2 cellular contexts compared by ENCODE assay signal in genomic region chr13:110866491-110867170, GRCh38.
TF ChIP-seq lines count a peak whose summit lies in the region.

No MANE protein-coding gene starts in this region.

TF ChIP-seq in HCT116, 20 proteins besides CTCF, POLR2A, EP300 and RAD21:
- no peak for TF ChIP-seq SRF (IDR thresholded peaks at IDR 0.05; ENCODE audit: low read depth)
- TF ChIP-seq ELF1 (IDR thresholded peaks at IDR 0.05; ENCODE audit: borderline replicate concordance, low read depth): no peak
- TF ChIP-seq POLR2AphosphoS5 (IDR thresholded peaks at IDR 0.05; ENCODE audit: low read depth, low read length): 0 out of 2 replicates have a peak, but pooled peaks have one; percentile 13
- no peak for TF ChIP-seq ZNF274 (IDR thresholded peaks at IDR 0.05; ENCODE audit: low read depth, low read length)
- TF ChIP-seq ATF3 (IDR thresholded peaks at IDR 0.05): no peak
- TF ChIP-seq CBX3 (IDR thresholded peaks at IDR 0.05; ENCODE audit: low read depth): no peak
- no peak for TF ChIP-seq YY1 (IDR thresholded peaks at IDR 0.05; ENCODE audit: extremely low read depth, insufficient replicate concordance, low read depth, low read length)
- TF ChIP-seq ZBTB33 (IDR thresholded peaks at IDR 0.05; ENCODE audit: extremely low read depth, insufficient replicate concordance, low read length): no peak

TF ChIP-seq in K562, 482 proteins besides CTCF, POLR2A, EP300 and RAD21:
- TF ChIP-seq NFE2 (IDR thresholded peaks at IDR 0.05; ENCODE audit: low read depth) (no peak), CBX1 (IDR thresholded peaks at IDR 0.05; ENCODE audit: low read depth) (peak; percentile 55; the same call in 1 of the 2 replicates), ZNF717 (CRISPR knock-in tag; IDR thresholded peaks at IDR 0.05) (no peak), CBX8 (IDR thresholded peaks at IDR 0.05; ENCODE audit: borderline replicate concordance, extremely low read depth, low read depth, low read length, poor library complexity, severe bottlenecking) (no peak), ADNP (tag; IDR thresholded peaks at IDR 0.05) (0 out of 2 replicates have a peak, but pooled peaks have one; percentile 36), ZSCAN32 (CRISPR knock-in tag; IDR thresholded peaks at IDR 0.05) (no peak), RBM25 (IDR thresholded peaks at IDR 0.05; ENCODE audit: low read depth, low read length, severe bottlenecking) (peak; percentile 63), ZFP36 (IDR thresholded peaks at IDR 0.05; ENCODE audit: low read depth, low read length, partially characterized antibody) (peak; percentile 39), HINFP (tag; conservative IDR thresholded peaks at IDR 0.05; ENCODE audit: low read depth) (no peak), NUFIP1 (IDR thresholded peaks at IDR 0.05; ENCODE audit: partially characterized antibody) (no peak), BCOR (IDR thresholded peaks at IDR 0.05) (peak; percentile 80), ZFP1 (CRISPR knock-in tag; IDR thresholded peaks at IDR 0.05) (no peak)
